1 cellular context compared by ENCODE assay signal in genomic region chr2:60581461-60582282, GRCh38.
TF ChIP-seq lines count a peak whose summit lies in the region.

No MANE protein-coding gene starts in this region.

TF ChIP-seq in GM12878, 131 proteins besides CTCF, POLR2A, EP300 and RAD21 (continued from another document and continues in another):
- TF ChIP-seq ELK1 (IDR thresholded peaks at IDR 0.05; ENCODE audit: low read depth, low read length) (no peak), ESRRA (IDR thresholded peaks at IDR 0.05; ENCODE audit: low read length) (no peak), POLR2AphosphoS2 (IDR thresholded peaks at IDR 0.05; ENCODE audit: low read depth, low read length) (no peak), BACH1 (IDR thresholded peaks at IDR 0.05; ENCODE audit: borderline replicate concordance) (0 out of 2 replicates have a peak, but pooled peaks have one; percentile 48), MTA2 (IDR thresholded peaks at IDR 0.05; ENCODE audit: low read depth) (no peak), FOS (IDR thresholded peaks at IDR 0.05; ENCODE audit: borderline replicate concordance, extremely low read depth, insufficient read length) (no peak), EGR1 (IDR thresholded peaks at IDR 0.05; ENCODE audit: borderline replicate concordance in 1 of 2, low read depth in 2 of 2, low read length in 2 of 2) (peak in 1 of 2 experiments; percentile 45; a peak in 2 of 3 replicates), CHD1 (IDR thresholded peaks at IDR 0.05; ENCODE audit: low read depth, low read length) (no peak), IKZF1 (conservative IDR thresholded peaks at IDR 0.05) (peak; percentile 36; the same call in 1 of the 2 replicates), ZNF207 (IDR thresholded peaks at IDR 0.05; ENCODE audit: borderline replicate concordance) (0 out of 2 replicates have a peak, but pooled peaks have one; percentile 61), BHLHE40 (IDR thresholded peaks at IDR 0.05; ENCODE audit: borderline replicate concordance in 1 of 2, low read depth in 2 of 2, low read length in 1 of 2) (peak; percentile 30 to 48; a peak in 2 of 4 replicates), RUNX3 (IDR thresholded peaks at IDR 0.05; ENCODE audit: low read length) (no peak), BMI1 (IDR thresholded peaks at IDR 0.05; ENCODE audit: borderline replicate concordance) (0 out of 2 replicates have a peak, but pooled peaks have one; percentile 27), PAX5 (IDR thresholded peaks at IDR 0.05; ENCODE audit: borderline replicate concordance, low read depth, low read length) (peak; percentile 77; the same call in 1 of the 2 replicates), DPF2 (IDR thresholded peaks at IDR 0.05) (0 out of 2 replicates have a peak, but pooled peaks have one; percentile 39), LARP7 (IDR thresholded peaks at IDR 0.05) (peak; percentile 82), RB1 (IDR thresholded peaks at IDR 0.05; ENCODE audit: borderline replicate concordance) (peak; percentile 87; the same call in 1 of the 2 replicates), ZNF217 (IDR thresholded peaks at IDR 0.05) (0 out of 2 replicates have a peak, but pooled peaks have one; percentile 66), NFIC (IDR thresholded peaks at IDR 0.05; ENCODE audit: low read depth, low read length) (no peak), NFXL1 (IDR thresholded peaks at IDR 0.05; ENCODE audit: borderline replicate concordance) (no peak), SMC3 (IDR thresholded peaks at IDR 0.05; ENCODE audit: borderline replicate concordance, low read length) (peak; percentile 71), NFYA (IDR thresholded peaks at IDR 0.05; ENCODE audit: borderline replicate concordance, low read depth, low read length) (no peak), E4F1 (IDR thresholded peaks at IDR 0.05; ENCODE audit: borderline replicate concordance, partially characterized antibody) (no peak), GATAD2B (conservative IDR thresholded peaks at IDR 0.05; ENCODE audit: low read depth) (0 out of 2 replicates have a peak, but pooled peaks have one; percentile 58), SRF (IDR thresholded peaks at IDR 0.05; ENCODE audit: low read depth in 2 of 2, low read length in 2 of 2) (no peak), TARDBP (IDR thresholded peaks at IDR 0.05; ENCODE audit: borderline replicate concordance) (0 out of 2 replicates have a peak, but pooled peaks have one; percentile 62), SREBF1 (IDR thresholded peaks at IDR 0.05; ENCODE audit: low read length) (no peak), TBL1XR1 (IDR thresholded peaks at IDR 0.05; ENCODE audit: low read depth, low read length) (no peak)
- TF ChIP-seq, protein P1, sequence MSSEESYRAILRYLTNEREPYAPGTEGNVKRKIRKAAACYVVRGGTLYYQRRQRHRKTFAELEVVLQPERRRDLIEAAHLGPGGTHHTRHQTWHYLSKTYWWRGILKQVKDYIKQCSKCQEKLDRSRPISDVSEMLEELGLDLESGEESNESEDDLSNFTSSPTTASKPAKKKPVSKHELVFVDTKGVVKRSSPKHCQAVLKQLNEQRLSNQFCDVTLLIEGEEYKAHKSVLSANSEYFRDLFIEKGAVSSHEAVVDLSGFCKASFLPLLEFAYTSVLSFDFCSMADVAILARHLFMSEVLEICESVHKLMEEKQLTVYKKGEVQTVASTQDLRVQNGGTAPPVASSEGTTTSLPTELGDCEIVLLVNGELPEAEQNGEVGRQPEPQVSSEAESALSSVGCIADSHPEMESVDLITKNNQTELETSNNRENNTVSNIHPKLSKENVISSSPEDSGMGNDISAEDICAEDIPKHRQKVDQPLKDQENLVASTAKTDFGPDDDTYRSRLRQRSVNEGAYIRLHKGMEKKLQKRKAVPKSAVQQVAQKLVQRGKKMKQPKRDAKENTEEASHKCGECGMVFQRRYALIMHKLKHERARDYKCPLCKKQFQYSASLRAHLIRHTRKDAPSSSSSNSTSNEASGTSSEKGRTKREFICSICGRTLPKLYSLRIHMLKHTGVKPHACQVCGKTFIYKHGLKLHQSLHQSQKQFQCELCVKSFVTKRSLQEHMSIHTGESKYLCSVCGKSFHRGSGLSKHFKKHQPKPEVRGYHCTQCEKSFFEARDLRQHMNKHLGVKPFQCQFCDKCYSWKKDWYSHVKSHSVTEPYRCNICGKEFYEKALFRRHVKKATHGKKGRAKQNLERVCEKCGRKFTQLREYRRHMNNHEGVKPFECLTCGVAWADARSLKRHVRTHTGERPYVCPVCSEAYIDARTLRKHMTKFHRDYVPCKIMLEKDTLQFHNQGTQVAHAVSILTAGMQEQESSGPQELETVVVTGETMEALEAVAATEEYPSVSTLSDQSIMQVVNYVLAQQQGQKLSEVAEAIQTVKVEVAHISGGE (CRISPR knock-in tag; IDR thresholded peaks at IDR 0.05) = no peak
- TF ChIP-seq, protein P2, sequence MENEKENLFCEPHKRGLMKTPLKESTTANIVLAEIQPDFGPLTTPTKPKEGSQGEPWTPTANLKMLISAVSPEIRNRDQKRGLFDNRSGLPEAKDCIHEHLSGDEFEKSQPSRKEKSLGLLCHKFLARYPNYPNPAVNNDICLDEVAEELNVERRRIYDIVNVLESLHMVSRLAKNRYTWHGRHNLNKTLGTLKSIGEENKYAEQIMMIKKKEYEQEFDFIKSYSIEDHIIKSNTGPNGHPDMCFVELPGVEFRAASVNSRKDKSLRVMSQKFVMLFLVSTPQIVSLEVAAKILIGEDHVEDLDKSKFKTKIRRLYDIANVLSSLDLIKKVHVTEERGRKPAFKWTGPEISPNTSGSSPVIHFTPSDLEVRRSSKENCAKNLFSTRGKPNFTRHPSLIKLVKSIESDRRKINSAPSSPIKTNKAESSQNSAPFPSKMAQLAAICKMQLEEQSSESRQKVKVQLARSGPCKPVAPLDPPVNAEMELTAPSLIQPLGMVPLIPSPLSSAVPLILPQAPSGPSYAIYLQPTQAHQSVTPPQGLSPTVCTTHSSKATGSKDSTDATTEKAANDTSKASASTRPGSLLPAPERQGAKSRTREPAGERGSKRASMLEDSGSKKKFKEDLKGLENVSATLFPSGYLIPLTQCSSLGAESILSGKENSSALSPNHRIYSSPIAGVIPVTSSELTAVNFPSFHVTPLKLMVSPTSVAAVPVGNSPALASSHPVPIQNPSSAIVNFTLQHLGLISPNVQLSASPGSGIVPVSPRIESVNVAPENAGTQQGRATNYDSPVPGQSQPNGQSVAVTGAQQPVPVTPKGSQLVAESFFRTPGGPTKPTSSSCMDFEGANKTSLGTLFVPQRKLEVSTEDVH (IDR thresholded peaks at IDR 0.05; ENCODE audit: low read depth, partially characterized antibody) = no peak
- TF ChIP-seq, protein P3, sequence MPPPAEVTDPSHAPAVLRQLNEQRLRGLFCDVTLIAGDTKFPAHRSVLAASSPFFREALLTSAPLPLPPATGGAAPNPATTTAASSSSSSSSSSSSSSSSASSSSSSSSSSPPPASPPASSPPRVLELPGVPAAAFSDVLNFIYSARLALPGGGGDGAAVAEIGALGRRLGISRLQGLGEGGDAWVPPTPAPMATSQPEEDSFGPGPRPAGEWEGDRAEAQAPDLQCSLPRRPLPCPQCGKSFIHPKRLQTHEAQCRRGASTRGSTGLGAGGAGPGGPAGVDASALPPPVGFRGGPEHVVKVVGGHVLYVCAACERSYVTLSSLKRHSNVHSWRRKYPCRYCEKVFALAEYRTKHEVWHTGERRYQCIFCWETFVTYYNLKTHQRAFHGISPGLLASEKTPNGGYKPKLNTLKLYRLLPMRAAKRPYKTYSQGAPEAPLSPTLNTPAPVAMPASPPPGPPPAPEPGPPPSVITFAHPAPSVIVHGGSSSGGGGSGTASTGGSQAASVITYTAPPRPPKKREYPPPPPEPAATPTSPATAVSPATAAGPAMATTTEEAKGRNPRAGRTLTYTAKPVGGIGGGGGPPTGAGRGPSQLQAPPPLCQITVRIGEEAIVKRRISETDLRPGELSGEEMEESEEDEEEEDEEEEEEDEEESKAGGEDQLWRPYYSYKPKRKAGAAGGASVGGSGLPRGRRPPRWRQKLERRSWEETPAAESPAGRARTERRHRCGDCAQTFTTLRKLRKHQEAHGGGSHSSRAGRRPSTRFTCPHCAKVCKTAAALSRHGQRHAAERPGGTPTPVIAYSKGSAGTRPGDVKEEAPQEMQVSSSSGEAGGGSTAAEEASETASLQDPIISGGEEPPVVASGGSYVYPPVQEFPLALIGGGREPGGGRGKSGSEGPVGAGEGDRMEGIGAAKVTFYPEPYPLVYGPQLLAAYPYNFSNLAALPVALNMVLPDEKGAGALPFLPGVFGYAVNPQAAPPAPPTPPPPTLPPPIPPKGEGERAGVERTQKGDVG (CRISPR knock-in tag; IDR thresholded peaks at IDR 0.05) = no peak
- TF ChIP-seq, protein P4, sequence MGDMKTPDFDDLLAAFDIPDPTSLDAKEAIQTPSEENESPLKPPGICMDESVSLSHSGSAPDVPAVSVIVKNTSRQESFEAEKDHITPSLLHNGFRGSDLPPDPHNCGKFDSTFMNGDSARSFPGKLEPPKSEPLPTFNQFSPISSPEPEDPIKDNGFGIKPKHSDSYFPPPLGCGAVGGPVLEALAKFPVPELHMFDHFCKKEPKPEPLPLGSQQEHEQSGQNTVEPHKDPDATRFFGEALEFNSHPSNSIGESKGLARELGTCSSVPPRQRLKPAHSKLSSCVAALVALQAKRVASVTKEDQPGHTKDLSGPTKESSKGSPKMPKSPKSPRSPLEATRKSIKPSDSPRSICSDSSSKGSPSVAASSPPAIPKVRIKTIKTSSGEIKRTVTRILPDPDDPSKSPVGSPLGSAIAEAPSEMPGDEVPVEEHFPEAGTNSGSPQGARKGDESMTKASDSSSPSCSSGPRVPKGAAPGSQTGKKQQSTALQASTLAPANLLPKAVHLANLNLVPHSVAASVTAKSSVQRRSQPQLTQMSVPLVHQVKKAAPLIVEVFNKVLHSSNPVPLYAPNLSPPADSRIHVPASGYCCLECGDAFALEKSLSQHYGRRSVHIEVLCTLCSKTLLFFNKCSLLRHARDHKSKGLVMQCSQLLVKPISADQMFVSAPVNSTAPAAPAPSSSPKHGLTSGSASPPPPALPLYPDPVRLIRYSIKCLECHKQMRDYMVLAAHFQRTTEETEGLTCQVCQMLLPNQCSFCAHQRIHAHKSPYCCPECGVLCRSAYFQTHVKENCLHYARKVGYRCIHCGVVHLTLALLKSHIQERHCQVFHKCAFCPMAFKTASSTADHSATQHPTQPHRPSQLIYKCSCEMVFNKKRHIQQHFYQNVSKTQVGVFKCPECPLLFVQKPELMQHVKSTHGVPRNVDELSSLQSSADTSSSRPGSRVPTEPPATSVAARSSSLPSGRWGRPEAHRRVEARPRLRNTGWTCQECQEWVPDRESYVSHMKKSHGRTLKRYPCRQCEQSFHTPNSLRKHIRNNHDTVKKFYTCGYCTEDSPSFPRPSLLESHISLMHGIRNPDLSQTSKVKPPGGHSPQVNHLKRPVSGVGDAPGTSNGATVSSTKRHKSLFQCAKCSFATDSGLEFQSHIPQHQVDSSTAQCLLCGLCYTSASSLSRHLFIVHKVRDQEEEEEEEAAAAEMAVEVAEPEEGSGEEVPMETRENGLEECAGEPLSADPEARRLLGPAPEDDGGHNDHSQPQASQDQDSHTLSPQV (IDR thresholded peaks at IDR 0.05) = peak; percentile 72; the same call in 1 of the 2 replicates
- TF ChIP-seq, protein P5, sequence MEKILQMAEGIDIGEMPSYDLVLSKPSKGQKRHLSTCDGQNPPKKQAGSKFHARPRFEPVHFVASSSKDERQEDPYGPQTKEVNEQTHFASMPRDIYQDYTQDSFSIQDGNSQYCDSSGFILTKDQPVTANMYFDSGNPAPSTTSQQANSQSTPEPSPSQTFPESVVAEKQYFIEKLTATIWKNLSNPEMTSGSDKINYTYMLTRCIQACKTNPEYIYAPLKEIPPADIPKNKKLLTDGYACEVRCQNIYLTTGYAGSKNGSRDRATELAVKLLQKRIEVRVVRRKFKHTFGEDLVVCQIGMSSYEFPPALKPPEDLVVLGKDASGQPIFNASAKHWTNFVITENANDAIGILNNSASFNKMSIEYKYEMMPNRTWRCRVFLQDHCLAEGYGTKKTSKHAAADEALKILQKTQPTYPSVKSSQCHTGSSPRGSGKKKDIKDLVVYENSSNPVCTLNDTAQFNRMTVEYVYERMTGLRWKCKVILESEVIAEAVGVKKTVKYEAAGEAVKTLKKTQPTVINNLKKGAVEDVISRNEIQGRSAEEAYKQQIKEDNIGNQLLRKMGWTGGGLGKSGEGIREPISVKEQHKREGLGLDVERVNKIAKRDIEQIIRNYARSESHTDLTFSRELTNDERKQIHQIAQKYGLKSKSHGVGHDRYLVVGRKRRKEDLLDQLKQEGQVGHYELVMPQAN (conservative IDR thresholded peaks at IDR 0.05) = 0 out of 2 replicates have a peak, but pooled peaks have one; percentile 23
- TF ChIP-seq, protein P6, sequence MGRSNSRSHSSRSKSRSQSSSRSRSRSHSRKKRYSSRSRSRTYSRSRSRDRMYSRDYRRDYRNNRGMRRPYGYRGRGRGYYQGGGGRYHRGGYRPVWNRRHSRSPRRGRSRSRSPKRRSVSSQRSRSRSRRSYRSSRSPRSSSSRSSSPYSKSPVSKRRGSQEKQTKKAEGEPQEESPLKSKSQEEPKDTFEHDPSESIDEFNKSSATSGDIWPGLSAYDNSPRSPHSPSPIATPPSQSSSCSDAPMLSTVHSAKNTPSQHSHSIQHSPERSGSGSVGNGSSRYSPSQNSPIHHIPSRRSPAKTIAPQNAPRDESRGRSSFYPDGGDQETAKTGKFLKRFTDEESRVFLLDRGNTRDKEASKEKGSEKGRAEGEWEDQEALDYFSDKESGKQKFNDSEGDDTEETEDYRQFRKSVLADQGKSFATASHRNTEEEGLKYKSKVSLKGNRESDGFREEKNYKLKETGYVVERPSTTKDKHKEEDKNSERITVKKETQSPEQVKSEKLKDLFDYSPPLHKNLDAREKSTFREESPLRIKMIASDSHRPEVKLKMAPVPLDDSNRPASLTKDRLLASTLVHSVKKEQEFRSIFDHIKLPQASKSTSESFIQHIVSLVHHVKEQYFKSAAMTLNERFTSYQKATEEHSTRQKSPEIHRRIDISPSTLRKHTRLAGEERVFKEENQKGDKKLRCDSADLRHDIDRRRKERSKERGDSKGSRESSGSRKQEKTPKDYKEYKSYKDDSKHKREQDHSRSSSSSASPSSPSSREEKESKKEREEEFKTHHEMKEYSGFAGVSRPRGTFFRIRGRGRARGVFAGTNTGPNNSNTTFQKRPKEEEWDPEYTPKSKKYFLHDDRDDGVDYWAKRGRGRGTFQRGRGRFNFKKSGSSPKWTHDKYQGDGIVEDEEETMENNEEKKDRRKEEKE (IDR thresholded peaks at IDR 0.05) = no peak
